In genomic region chr3:175434591-175434990, GRCh38 we compare ENCODE assay signal across 19 cellular contexts.
"Had no signal": no experiment of that assay in that cellular context is flagged by ENCODE, and none has a peak within 500 bp of the region (broad histone marks: within the 10 kb centered on the region; RNA-seq: fewer than 3 reads in every experiment).

No MANE protein-coding gene starts in this region.

- DNase-seq: activated CD4-positive, alpha-beta T cell treated with anti-CD3 and anti-CD28 coated beads, Interleukin-2, amount 50 U/mL, for 1 hour; activated CD4-positive, CD25-positive, alpha-beta regulatory T cell treated with anti-CD3 and anti-CD28 coated beads, Interleukin-2, amount 50 U/mL, for 72 hours; activated CD8-positive, alpha-beta memory T cell treated with anti-CD3 and anti-CD28 coated beads for 24 hours; activated CD8-positive, alpha-beta memory T cell treated with anti-CD3 and anti-CD28 coated beads, Interleukin-2, amount 50 U/mL, for 48 hours; activated effector memory CD4-positive, alpha-beta T cell treated with anti-CD3 and anti-CD28 coated beads, Interleukin-2, amount 50 U/mL, for 16 hours; activated naive CD4-positive, alpha-beta T cell treated with anti-CD3 and anti-CD28 coated beads, Interleukin-2, amount 50 U/mL, for 16 hours; activated T-cell treated with anti-CD3 and anti-CD28 coated beads, Interleukin-2, amount 50 U/mL, for 72 hours; heart right ventricle; immature natural killer cell; kidney glomerular epithelial cell; mesenchymal stem cell; naive thymus-derived CD4-positive, alpha-beta T cell; ovary; psoas muscle; right cardiac atrium; stimulated activated CD4-positive, alpha-beta T cell treated with anti-CD3 and anti-CD28 coated beads, Interleukin-2, amount 100 ng/mL, for 24 hours; stimulated activated naive CD8-positive, alpha-beta T cell treated with anti-CD3 and anti-CD28 coated beads, Interleukin-15, amount 100 ng/mL, for 72 hours; transverse colon; uterus had no signal
